Comparison of ENCODE assay signal across 21 cellular contexts in the genomic region with DNA sequence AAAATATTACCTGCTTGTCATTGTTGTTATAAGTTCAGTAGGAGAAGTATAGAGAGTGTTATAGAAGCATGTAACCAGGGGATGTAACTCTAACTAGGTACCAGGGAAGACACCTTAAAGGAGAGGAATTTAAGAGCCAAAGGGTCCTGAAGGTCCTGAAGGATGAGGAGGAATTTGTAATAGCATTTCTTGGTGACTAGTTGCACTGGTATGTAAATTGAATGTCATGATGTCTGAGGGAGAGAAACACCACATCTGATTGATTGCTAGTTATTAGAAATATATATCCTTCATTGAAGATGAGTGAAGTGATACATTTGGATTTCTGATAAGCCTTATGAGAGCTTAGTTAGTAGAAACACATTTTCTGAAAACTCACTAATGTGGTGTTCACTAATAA.
DNase-seq lines count a peak whose midpoint lies in the region; ATAC-seq, FAIRE-seq and TF ChIP-seq lines count a peak whose summit lies in the region.
"Had no signal": no experiment of that assay in that cellular context is flagged by ENCODE, and none has a peak within 500 bp of the region (broad histone marks: within the 10 kb centered on the region; RNA-seq: fewer than 3 reads in every experiment).

No MANE protein-coding gene starts in this region.

- no peak overlapping the region for H3K27ac ChIP-seq in SK-N-SH (ENCODE audit: low read depth in 2 of 2, low read length in 1 of 2)
- H3K27ac ChIP-seq in mesendoderm (ENCODE audit: low read depth, low read length): no peak overlapping the region
- no peak overlapping the region for H3K27ac ChIP-seq in CD8-positive, alpha-beta memory T cell (ENCODE audit: low read depth, low read length)
- no peak overlapping the region for H3K27ac ChIP-seq in aorta (ENCODE audit: low read depth in 1 of 2, low read length in 2 of 2)
- H3K27ac ChIP-seq: HL-60, KMS-11 had no signal

- no peaks in the 10 kb centered on the region for H3K27me3 Mint-ChIP-seq in CD8-positive, alpha-beta memory T cell
- H3K27me3 Mint-ChIP-seq: CD4-positive, CD25-positive, alpha-beta regulatory T cell had no signal

- no peak for TF ChIP-seq RAD21 in SK-N-SH (IDR thresholded peaks at IDR 0.05; ENCODE audit: low read length)

- no peaks in the 10 kb centered on the region for H4K20me1 ChIP-seq in SK-N-SH (ENCODE audit: insufficient read depth)

- H4K8ac ChIP-seq in mesendoderm (ENCODE audit: low read depth, low read length): no peak overlapping the region

- H2BK5ac ChIP-seq in mesendoderm (ENCODE audit: low read length): no peak overlapping the region

- H3K4me3 Mint-ChIP-seq in CD8-positive, alpha-beta memory T cell: no peak overlapping the region
- H3K4me3 Mint-ChIP-seq: CD4-positive, CD25-positive, alpha-beta regulatory T cell had no signal

- H3K23ac ChIP-seq in mesendoderm (ENCODE audit: low read length): no peak overlapping the region

- H3K9me3 ChIP-seq in SK-N-SH: no peaks in the 10 kb centered on the region
- no peaks in the 10 kb centered on the region for H3K9me3 ChIP-seq in CD8-positive, alpha-beta memory T cell (ENCODE audit: low read length)
- H3K9me3 ChIP-seq in aorta (ENCODE audit: control insufficient read depth, low read length): no peaks in the 10 kb centered on the region

- FAIRE-seq in H54 (lab: Jason Lieb, UNC): peak; percentile 27
- FAIRE-seq: GM18507 had no signal

- no peaks in the 10 kb centered on the region for H3K9me2 ChIP-seq in SK-N-SH

- no peaks in the 10 kb centered on the region for H3K36me3 Mint-ChIP-seq in CD8-positive, alpha-beta memory T cell
- H3K36me3 Mint-ChIP-seq: CD4-positive, CD25-positive, alpha-beta regulatory T cell had no signal

- H3K27me3 ChIP-seq in SK-N-SH (ENCODE audit: insufficient read depth): no peaks in the 10 kb centered on the region
- no peaks in the 10 kb centered on the region for H3K27me3 ChIP-seq in mesendoderm (ENCODE audit: insufficient read depth, low read length, poor library complexity)
- H3K27me3 ChIP-seq in CD8-positive, alpha-beta memory T cell (ENCODE audit: insufficient read depth, low read length, poor library complexity, severe bottlenecking): no peaks in the 10 kb centered on the region
- H3K27me3 ChIP-seq in aorta (ENCODE audit: control insufficient read depth in 1 of 2, insufficient read depth in 2 of 2, low read length in 1 of 2): no peaks in the 10 kb centered on the region

- peak; percentile 5 for DNase-seq in AG08396 (ENCODE audit: low spot score)
- DNase-seq in H54 (ENCODE audit: insufficient read length, low spot score): no peak
- DNase-seq in SK-N-SH: no peak
- DNase-seq in mesendoderm: peak; percentile 7
- DNase-seq in CD8-positive, alpha-beta memory T cell: no peak
- DNase-seq in cerebellum (ENCODE audit: low spot score): no peak
- no peak for DNase-seq in aorta
- DNase-seq: CD4-positive, CD25-positive, alpha-beta regulatory T cell; COR-L47; DMS79; H7; NCI-H1105 treated with DMSO at 0.1 percent for 48 hours; NCI-H2029 treated with DMSO at 0.1 percent for 48 hours; NCI-H2171 treated with DMSO at 0.1 percent for 48 hours; NCI-H446 treated with DMSO at 0.1 percent for 48 hours; NCI-H526 treated with DMSO at 0.1 percent for 48 hours; Right ventricle myocardium superior; T-helper 2 cell had no signal

- CTCF ChIA-PET in SK-N-SH (lab: Yijun Ruan, JAX): no interaction called here
- CTCF ChIA-PET in CD8-positive, alpha-beta memory T cell (lab: Charles Lee): no interaction called here

- ATAC-seq in aorta (ENCODE audit: low FRiP score): no peak

- no peaks in the 10 kb centered on the region for H3K79me2 ChIP-seq in SK-N-SH (ENCODE audit: insufficient read depth)
- H3K79me2 ChIP-seq in mesendoderm (ENCODE audit: control insufficient read depth, insufficient read depth, low read length): no peaks in the 10 kb centered on the region

- intact Hi-C loops in aorta (cut with DNase I): no loop called here

- H3K4me1 Mint-ChIP-seq in CD8-positive, alpha-beta memory T cell: no peaks in the 10 kb centered on the region
- H3K4me1 Mint-ChIP-seq: CD4-positive, CD25-positive, alpha-beta regulatory T cell had no signal

- no peak overlapping the region for H2AK5ac ChIP-seq in mesendoderm (ENCODE audit: low read length)

- H3K56ac ChIP-seq in mesendoderm (ENCODE audit: low read length): no peak overlapping the region

- H3K4me1 ChIP-seq in SK-N-SH (ENCODE audit: control insufficient read depth in 1 of 2, insufficient read depth in 2 of 2, low read depth in 1 of 2, low read length in 1 of 2): no peaks in the 10 kb centered on the region
- no peaks in the 10 kb centered on the region for H3K4me1 ChIP-seq in mesendoderm (ENCODE audit: control insufficient read depth, low read depth, low read length)
- no peaks in the 10 kb centered on the region for H3K4me1 ChIP-seq in CD8-positive, alpha-beta memory T cell (ENCODE audit: insufficient read depth, low read length)
- H3K4me1 ChIP-seq in aorta (ENCODE audit: control insufficient read depth in 1 of 2, insufficient read depth in 2 of 2, low read length in 2 of 2): no peaks in the 10 kb centered on the region

- H2AFZ ChIP-seq in SK-N-SH (ENCODE audit: low read depth): no peak overlapping the region

- H3K4ac ChIP-seq in mesendoderm (ENCODE audit: low read depth, low read length): no peak overlapping the region

- no peaks in the 10 kb centered on the region for H3K79me1 ChIP-seq in mesendoderm (ENCODE audit: low read length)

- no peak overlapping the region for H2BK15ac ChIP-seq in mesendoderm (replicated peaks; ENCODE audit: low read depth)

- H3K18ac ChIP-seq in mesendoderm (ENCODE audit: low read length): no peak overlapping the region

- H3K9me3 Mint-ChIP-seq in CD8-positive, alpha-beta memory T cell: peaks cover 0 to 10% (median 3%) of the 10 kb centered on the region in 5 donors

- no peak for TF ChIP-seq CTCF in SK-N-SH (IDR thresholded peaks at IDR 0.05)

- H3F3A ChIP-seq in SK-N-SH (replicated peaks; ENCODE audit: insufficient read depth): peaks cover 4% of the 10 kb centered on the region

- H3K36me3 ChIP-seq in SK-N-SH (replicated peaks in 1 of 2; ENCODE audit: control insufficient read depth in 1 of 2, insufficient read depth in 2 of 2, low read length in 1 of 2) (no peaks in the 10 kb centered on the region), mesendoderm (ENCODE audit: control insufficient read depth, insufficient read depth, low read length) (no peaks in the 10 kb centered on the region), aorta (ENCODE audit: control insufficient read depth in 1 of 2, insufficient read depth in 2 of 2, low read length in 1 of 2) (no peaks in the 10 kb centered on the region)
- no peaks in the 10 kb centered on the region for H3K36me3 ChIP-seq in CD8-positive, alpha-beta memory T cell (ENCODE audit: insufficient read depth, low read length)

- no peak for TF ChIP-seq POLR2A in H54 (IDR thresholded peaks at IDR 0.05; ENCODE audit: low read depth, low read length)

- H3K9ac ChIP-seq in SK-N-SH: no peak overlapping the region
- H3K9ac ChIP-seq in mesendoderm (ENCODE audit: low read length): no peak overlapping the region
- H3K9ac ChIP-seq: KMS-11 had no signal

- H2BK120ac ChIP-seq in mesendoderm (ENCODE audit: low read depth, low read length): no peak overlapping the region

- no peak for TF ChIP-seq EP300 in SK-N-SH (IDR thresholded peaks at IDR 0.05; ENCODE audit: borderline replicate concordance in 1 of 2, low read depth in 1 of 2, low read length in 1 of 2)

- no peak overlapping the region for H3K4me2 ChIP-seq in SK-N-SH
- H3K4me2 ChIP-seq in mesendoderm (ENCODE audit: low read length): no peak overlapping the region
- H3K4me2 ChIP-seq: KMS-11 had no signal

- no peak overlapping the region for H3K4me3 ChIP-seq in SK-N-SH (ENCODE audit: low read depth in 2 of 2, low read length in 1 of 2)
- H3K4me3 ChIP-seq in mesendoderm (ENCODE audit: low read length): no peak overlapping the region
- no peak overlapping the region for H3K4me3 ChIP-seq in CD8-positive, alpha-beta memory T cell (ENCODE audit: low read length)
- H3K4me3 ChIP-seq in aorta (ENCODE audit: low read length in 2 of 2): no peak overlapping the region

- POLR2A ChIA-PET in SK-N-SH (lab: Yijun Ruan, JAX): no interaction called here
- POLR2A ChIA-PET in CD8-positive, alpha-beta memory T cell (lab: Charles Lee): no interaction called here

- H3K27ac Mint-ChIP-seq in CD8-positive, alpha-beta memory T cell: no peak overlapping the region
- H3K27ac Mint-ChIP-seq: CD4-positive, CD25-positive, alpha-beta regulatory T cell had no signal

- no peak overlapping the region for H4K5ac ChIP-seq in mesendoderm (ENCODE audit: low read length)

TF ChIP-seq in SK-N-SH, 30 proteins besides CTCF, POLR2A, EP300 and RAD21:
- TF ChIP-seq, protein P1, sequence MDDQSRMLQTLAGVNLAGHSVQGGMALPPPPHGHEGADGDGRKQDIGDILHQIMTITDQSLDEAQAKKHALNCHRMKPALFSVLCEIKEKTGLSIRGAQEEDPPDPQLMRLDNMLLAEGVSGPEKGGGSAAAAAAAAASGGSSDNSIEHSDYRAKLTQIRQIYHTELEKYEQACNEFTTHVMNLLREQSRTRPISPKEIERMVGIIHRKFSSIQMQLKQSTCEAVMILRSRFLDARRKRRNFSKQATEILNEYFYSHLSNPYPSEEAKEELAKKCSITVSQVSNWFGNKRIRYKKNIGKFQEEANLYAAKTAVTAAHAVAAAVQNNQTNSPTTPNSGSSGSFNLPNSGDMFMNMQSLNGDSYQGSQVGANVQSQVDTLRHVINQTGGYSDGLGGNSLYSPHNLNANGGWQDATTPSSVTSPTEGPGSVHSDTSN (IDR thresholded peaks at IDR 0.05): peak; percentile 53; the same call in 1 of the 2 replicates
- no peak for TF ChIP-seq ELF1 (IDR thresholded peaks at IDR 0.05)
- 0 out of 2 replicates have a peak, but pooled peaks have one; percentile 25 for TF ChIP-seq JUND (IDR thresholded peaks at IDR 0.05)
- TF ChIP-seq FOSL2 (IDR thresholded peaks at IDR 0.05; ENCODE audit: borderline replicate concordance, low read depth): 0 out of 2 replicates have a peak, but pooled peaks have one; percentile 4
- TF ChIP-seq, protein P2, sequence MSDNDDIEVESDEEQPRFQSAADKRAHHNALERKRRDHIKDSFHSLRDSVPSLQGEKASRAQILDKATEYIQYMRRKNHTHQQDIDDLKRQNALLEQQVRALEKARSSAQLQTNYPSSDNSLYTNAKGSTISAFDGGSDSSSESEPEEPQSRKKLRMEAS (IDR thresholded peaks at IDR 0.05; ENCODE audit: low read depth): no peak

Comparison
In these comparisons a context has a peak if more than half of its experiments do, and no peak if none do; other contexts are left out.
1. DNase-seq: peak in AG08396 (single experiment) and mesendoderm (single experiment); none in H54 (single experiment), SK-N-SH (single experiment), CD8-positive, alpha-beta memory T cell (0 of 5), cerebellum (single experiment) and aorta (0 of 2).